In genomic region chr7:39721919-39722597, GRCh38 we compare ENCODE assay signal across 1 cellular context.
TF ChIP-seq lines count a peak whose summit lies in the region.

No MANE protein-coding gene starts in this region.

TF ChIP-seq in K562, 482 proteins besides CTCF, POLR2A, EP300 and RAD21 (continued from another document and continues in another):
- TF ChIP-seq, protein P1, sequence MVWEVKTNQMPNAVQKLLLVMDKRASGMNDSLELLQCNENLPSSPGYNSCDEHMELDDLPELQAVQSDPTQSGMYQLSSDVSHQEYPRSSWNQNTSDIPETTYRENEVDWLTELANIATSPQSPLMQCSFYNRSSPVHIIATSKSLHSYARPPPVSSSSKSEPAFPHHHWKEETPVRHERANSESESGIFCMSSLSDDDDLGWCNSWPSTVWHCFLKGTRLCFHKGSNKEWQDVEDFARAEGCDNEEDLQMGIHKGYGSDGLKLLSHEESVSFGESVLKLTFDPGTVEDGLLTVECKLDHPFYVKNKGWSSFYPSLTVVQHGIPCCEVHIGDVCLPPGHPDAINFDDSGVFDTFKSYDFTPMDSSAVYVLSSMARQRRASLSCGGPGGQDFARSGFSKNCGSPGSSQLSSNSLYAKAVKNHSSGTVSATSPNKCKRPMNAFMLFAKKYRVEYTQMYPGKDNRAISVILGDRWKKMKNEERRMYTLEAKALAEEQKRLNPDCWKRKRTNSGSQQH (CRISPR knock-in tag; IDR thresholded peaks at IDR 0.05), result no peak
- no peak for TF ChIP-seq DLX4 (CRISPR knock-in tag; IDR thresholded peaks at IDR 0.05)
- TF ChIP-seq, protein P2, sequence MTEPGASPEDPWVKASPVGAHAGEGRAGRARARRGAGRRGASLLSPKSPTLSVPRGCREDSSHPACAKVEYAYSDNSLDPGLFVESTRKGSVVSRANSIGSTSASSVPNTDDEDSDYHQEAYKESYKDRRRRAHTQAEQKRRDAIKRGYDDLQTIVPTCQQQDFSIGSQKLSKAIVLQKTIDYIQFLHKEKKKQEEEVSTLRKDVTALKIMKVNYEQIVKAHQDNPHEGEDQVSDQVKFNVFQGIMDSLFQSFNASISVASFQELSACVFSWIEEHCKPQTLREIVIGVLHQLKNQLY (CRISPR knock-in tag; conservative IDR thresholded peaks at IDR 0.05), result no peak
- no peak for TF ChIP-seq SAFB (IDR thresholded peaks at IDR 0.05; ENCODE audit: borderline replicate concordance, low read depth, low read length)
- TF ChIP-seq, protein P3, sequence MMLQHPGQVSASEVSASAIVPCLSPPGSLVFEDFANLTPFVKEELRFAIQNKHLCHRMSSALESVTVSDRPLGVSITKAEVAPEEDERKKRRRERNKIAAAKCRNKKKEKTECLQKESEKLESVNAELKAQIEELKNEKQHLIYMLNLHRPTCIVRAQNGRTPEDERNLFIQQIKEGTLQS (IDR thresholded peaks at IDR 0.05), result no peak
- TF ChIP-seq, protein P3 (CRISPR knock-in tag; conservative IDR thresholded peaks at IDR 0.05), result no peak
- TF ChIP-seq MED1 (CRISPR knock-in tag; IDR thresholded peaks at IDR 0.05; ENCODE audit: borderline replicate concordance), result no peak
- no peak for TF ChIP-seq ARID1B (IDR thresholded peaks at IDR 0.05)
- TF ChIP-seq, protein P4, sequence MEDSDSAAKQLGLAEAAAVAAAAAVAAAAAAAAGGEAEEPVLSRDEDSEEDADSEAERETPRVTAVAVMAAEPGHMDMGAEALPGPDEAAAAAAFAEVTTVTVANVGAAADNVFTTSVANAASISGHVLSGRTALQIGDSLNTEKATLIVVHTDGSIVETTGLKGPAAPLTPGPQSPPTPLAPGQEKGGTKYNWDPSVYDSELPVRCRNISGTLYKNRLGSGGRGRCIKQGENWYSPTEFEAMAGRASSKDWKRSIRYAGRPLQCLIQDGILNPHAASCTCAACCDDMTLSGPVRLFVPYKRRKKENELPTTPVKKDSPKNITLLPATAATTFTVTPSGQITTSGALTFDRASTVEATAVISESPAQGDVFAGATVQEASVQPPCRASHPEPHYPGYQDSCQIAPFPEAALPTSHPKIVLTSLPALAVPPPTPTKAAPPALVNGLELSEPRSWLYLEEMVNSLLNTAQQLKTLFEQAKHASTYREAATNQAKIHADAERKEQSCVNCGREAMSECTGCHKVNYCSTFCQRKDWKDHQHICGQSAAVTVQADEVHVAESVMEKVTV (CRISPR knock-in tag; IDR thresholded peaks at IDR 0.05), result no peak
- TF ChIP-seq, protein P5, sequence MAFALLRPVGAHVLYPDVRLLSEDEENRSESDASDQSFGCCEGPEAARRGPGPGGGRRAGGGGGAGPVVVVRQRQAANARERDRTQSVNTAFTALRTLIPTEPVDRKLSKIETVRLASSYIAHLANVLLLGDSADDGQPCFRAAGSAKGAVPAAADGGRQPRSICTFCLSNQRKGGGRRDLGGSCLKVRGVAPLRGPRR (CRISPR knock-in tag; IDR thresholded peaks at IDR 0.05), result no peak
- TF ChIP-seq IFI16 (CRISPR knock-in tag; IDR thresholded peaks at IDR 0.05), result no peak
- no peak for TF ChIP-seq MXI1 (IDR thresholded peaks at IDR 0.05; ENCODE audit: low read depth, low read length)
- TF ChIP-seq ZNF232 (CRISPR knock-in tag; IDR thresholded peaks at IDR 0.05), result no peak
- no peak for TF ChIP-seq CAMTA2 (CRISPR knock-in tag; conservative IDR thresholded peaks at IDR 0.05)
- TF ChIP-seq PURB (CRISPR knock-in tag; IDR thresholded peaks at IDR 0.05; ENCODE audit: low read depth), result no peak
- TF ChIP-seq RBM39 (optimal IDR thresholded peaks at IDR 0.05; ENCODE audit: low read depth, low read length), result no peak
- peak; percentile 98 for TF ChIP-seq VEZF1 (CRISPR knock-in tag; IDR thresholded peaks at IDR 0.05)
- no peak for TF ChIP-seq ZNF551 (CRISPR knock-in tag; IDR thresholded peaks at IDR 0.05)
- no peak for TF ChIP-seq KLF1 (tag; IDR thresholded peaks at IDR 0.05)
- TF ChIP-seq ZKSCAN8 (CRISPR knock-in tag; IDR thresholded peaks at IDR 0.05), result no peak
- TF ChIP-seq ZNF23 (CRISPR knock-in tag; IDR thresholded peaks at IDR 0.05), result no peak
- no peak for TF ChIP-seq CBFA2T2 (conservative IDR thresholded peaks at IDR 0.05)
- TF ChIP-seq CREBBP (IDR thresholded peaks at IDR 0.05; ENCODE audit: low read depth, low read length), result no peak
- TF ChIP-seq HSF4 (CRISPR knock-in tag; IDR thresholded peaks at IDR 0.05; ENCODE audit: borderline replicate concordance), result no peak
- TF ChIP-seq STAT5A (IDR thresholded peaks at IDR 0.05; ENCODE audit: borderline replicate concordance, low read length), result no peak
- TF ChIP-seq ZFP1 (CRISPR knock-in tag; IDR thresholded peaks at IDR 0.05), result no peak
- TF ChIP-seq ZNF75A (CRISPR knock-in tag; IDR thresholded peaks at IDR 0.05), result no peak
- TF ChIP-seq, protein P6, sequence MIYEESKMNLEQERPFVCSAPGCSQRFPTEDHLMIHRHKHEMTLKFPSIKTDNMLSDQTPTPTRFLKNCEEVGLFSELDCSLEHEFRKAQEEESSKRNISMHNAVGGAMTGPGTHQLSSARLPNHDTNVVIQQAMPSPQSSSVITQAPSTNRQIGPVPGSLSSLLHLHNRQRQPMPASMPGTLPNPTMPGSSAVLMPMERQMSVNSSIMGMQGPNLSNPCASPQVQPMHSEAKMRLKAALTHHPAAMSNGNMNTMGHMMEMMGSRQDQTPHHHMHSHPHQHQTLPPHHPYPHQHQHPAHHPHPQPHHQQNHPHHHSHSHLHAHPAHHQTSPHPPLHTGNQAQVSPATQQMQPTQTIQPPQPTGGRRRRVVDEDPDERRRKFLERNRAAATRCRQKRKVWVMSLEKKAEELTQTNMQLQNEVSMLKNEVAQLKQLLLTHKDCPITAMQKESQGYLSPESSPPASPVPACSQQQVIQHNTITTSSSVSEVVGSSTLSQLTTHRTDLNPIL (CRISPR knock-in tag; IDR thresholded peaks at IDR 0.05), result no peak
- TF ChIP-seq LEF1 (IDR thresholded peaks at IDR 0.05), result no peak
- TF ChIP-seq SMARCB1 (IDR thresholded peaks at IDR 0.05; ENCODE audit: insufficient read length, low read depth), result no peak
- TF ChIP-seq, protein P7, sequence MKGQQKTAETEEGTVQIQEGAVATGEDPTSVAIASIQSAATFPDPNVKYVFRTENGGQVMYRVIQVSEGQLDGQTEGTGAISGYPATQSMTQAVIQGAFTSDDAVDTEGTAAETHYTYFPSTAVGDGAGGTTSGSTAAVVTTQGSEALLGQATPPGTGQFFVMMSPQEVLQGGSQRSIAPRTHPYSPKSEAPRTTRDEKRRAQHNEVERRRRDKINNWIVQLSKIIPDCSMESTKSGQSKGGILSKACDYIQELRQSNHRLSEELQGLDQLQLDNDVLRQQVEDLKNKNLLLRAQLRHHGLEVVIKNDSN (CRISPR knock-in tag; IDR thresholded peaks at IDR 0.05), result no peak
- TF ChIP-seq ETV5 (CRISPR knock-in tag; IDR thresholded peaks at IDR 0.05; ENCODE audit: low read depth), result no peak
- TF ChIP-seq TAF7 (tag; IDR thresholded peaks at IDR 0.05), result peak; percentile 40; the same call in 1 of the 2 replicates
- TF ChIP-seq PRMT5 (CRISPR knock-in tag; IDR thresholded peaks at IDR 0.05), result no peak
- TF ChIP-seq STAT5B (CRISPR knock-in tag; IDR thresholded peaks at IDR 0.05), result no peak
- no peak for TF ChIP-seq NEUROD1 (IDR thresholded peaks at IDR 0.05; ENCODE audit: borderline replicate concordance, low read depth, low read length, partially characterized antibody)
- TF ChIP-seq AFF4 (CRISPR knock-in tag; IDR thresholded peaks at IDR 0.05), result no peak
- no peak for TF ChIP-seq ZBTB5 (IDR thresholded peaks at IDR 0.05)
- TF ChIP-seq, protein P8, sequence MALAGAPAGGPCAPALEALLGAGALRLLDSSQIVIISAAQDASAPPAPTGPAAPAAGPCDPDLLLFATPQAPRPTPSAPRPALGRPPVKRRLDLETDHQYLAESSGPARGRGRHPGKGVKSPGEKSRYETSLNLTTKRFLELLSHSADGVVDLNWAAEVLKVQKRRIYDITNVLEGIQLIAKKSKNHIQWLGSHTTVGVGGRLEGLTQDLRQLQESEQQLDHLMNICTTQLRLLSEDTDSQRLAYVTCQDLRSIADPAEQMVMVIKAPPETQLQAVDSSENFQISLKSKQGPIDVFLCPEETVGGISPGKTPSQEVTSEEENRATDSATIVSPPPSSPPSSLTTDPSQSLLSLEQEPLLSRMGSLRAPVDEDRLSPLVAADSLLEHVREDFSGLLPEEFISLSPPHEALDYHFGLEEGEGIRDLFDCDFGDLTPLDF (CRISPR knock-in tag; IDR thresholded peaks at IDR 0.05), result no peak
- TF ChIP-seq, protein P9, sequence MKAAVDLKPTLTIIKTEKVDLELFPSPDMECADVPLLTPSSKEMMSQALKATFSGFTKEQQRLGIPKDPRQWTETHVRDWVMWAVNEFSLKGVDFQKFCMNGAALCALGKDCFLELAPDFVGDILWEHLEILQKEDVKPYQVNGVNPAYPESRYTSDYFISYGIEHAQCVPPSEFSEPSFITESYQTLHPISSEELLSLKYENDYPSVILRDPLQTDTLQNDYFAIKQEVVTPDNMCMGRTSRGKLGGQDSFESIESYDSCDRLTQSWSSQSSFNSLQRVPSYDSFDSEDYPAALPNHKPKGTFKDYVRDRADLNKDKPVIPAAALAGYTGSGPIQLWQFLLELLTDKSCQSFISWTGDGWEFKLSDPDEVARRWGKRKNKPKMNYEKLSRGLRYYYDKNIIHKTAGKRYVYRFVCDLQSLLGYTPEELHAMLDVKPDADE (conservative IDR thresholded peaks at IDR 0.05; ENCODE audit: control insufficient read depth, low read depth, low read length), result no peak
- TF ChIP-seq ZKSCAN3 (CRISPR knock-in tag; IDR thresholded peaks at IDR 0.05), result no peak
- no peak for TF ChIP-seq EZH2 (IDR thresholded peaks at IDR 0.05; ENCODE audit: borderline replicate concordance, low read depth, low read length)
- no peak for TF ChIP-seq MYBL2 (IDR thresholded peaks at IDR 0.05; ENCODE audit: low read depth)
- no peak for TF ChIP-seq MYBL2 (CRISPR knock-in tag; IDR thresholded peaks at IDR 0.05; ENCODE audit: borderline replicate concordance)
- TF ChIP-seq RNF2 (IDR thresholded peaks at IDR 0.05), result no peak
